18 cellular contexts compared by ENCODE assay signal in genomic region chr1:25669781-25670567, GRCh38. TPM values are rescaled to one million over a fixed set of nuclear protein-coding genes. Genes with fewer than 3 reads are reported as not detected.
A peak's percentile ranks its signal among the peaks of the same experiment; 100 is the strongest.
DNase-seq lines count a peak whose midpoint lies in the region; ATAC-seq and TF ChIP-seq lines count a peak whose summit lies in the region.
"Had no signal": no experiment of that assay in that cellular context is flagged by ENCODE, and none has a peak within 500 bp of the region (broad histone marks: within the 10 kb centered on the region; RNA-seq: fewer than 3 reads in every experiment).

No MANE protein-coding gene starts in this region.

- H3K9me3 ChIP-seq in CD4-positive, alpha-beta T cell (ENCODE audit: control insufficient read depth, low read length) = no peaks in the 10 kb centered on the region
- no peaks in the 10 kb centered on the region for H3K9me3 ChIP-seq in hepatocyte (ENCODE audit: low read depth)
- H3K9me3 ChIP-seq: A549 had no signal

- H4K20me1 ChIP-seq in hepatocyte (ENCODE audit: insufficient read depth, poor library complexity, severe bottlenecking) = no peaks in the 10 kb centered on the region

- no peak overlapping the region for H3K4me2 ChIP-seq in hepatocyte
- H3K4me2 ChIP-seq: A549 had no signal

- H3K4me3 ChIP-seq in hepatocyte = no peak overlapping the region
- H3K4me3 ChIP-seq: A549 had no signal

- no peak for ATAC-seq in CD4-positive, alpha-beta T cell (ENCODE audit: poor library complexity)
- no peak for ATAC-seq in GM19395 (IDR thresholded peaks at IDR 0.05; ENCODE audit: unreplicated experiment)
- ATAC-seq in HG02798 (IDR thresholded peaks at IDR 0.05; ENCODE audit: poor library complexity, unreplicated experiment) = no peak
- ATAC-seq: A549, PC-3 had no signal

- CTCF ChIA-PET in CD4-positive, alpha-beta T cell (lab: Charles Lee) = interaction anchor here (1.3 kb wide), 1 partner anchor 51 kb away, joined by 5 read pairs; no protein-coding TSS in a partner anchor

- intact Hi-C loops in CD4-positive, alpha-beta T cell (cut with DNase I, micrococcal nuclease) = loop anchor here (1.0 to 5.0 kb wide), 2 partner anchors 17 to 48 kb away; no protein-coding TSS in a partner anchor

- peaks cover 3% of the 10 kb centered on the region for H3K79me2 ChIP-seq in hepatocyte

- POLR2A ChIA-PET in CD4-positive, alpha-beta T cell (lab: Charles Lee) = interaction anchor here (0.6 to 2.5 kb wide), 7 partner anchors 9 to 105 kb away, joined by 3 to 16 read pairs (median 5); no protein-coding TSS in a partner anchor

- H3K9me2 ChIP-seq in hepatocyte (replicated peaks; ENCODE audit: insufficient read depth) = no peaks in the 10 kb centered on the region

- no peaks in the 10 kb centered on the region for H3K27me3 Mint-ChIP-seq in CD4-positive, alpha-beta T cell
- peaks cover 6% of the 10 kb centered on the region for H3K27me3 Mint-ChIP-seq in progenitor cell of endocrine pancreas
- H3K27me3 Mint-ChIP-seq: CD8-positive, alpha-beta memory T cell had no signal

- no peaks in the 10 kb centered on the region for H3K36me3 ChIP-seq in hepatocyte (replicated peaks; ENCODE audit: insufficient read depth, low read depth)

- H3K27ac Mint-ChIP-seq in CD4-positive, alpha-beta T cell = peak overlapping the region; percentile 96
- peak overlapping the region; percentile 14 for H3K27ac Mint-ChIP-seq in progenitor cell of endocrine pancreas
- H3K27ac Mint-ChIP-seq: HFFc6 had no signal

- H3K4me1 ChIP-seq in hepatocyte (ENCODE audit: insufficient read depth) = peaks cover 39% of the 10 kb centered on the region
- H3K4me1 ChIP-seq: A549 had no signal

- H3K9me3 Mint-ChIP-seq in CD4-positive, alpha-beta T cell = no peaks in the 10 kb centered on the region
- no peaks in the 10 kb centered on the region for H3K9me3 Mint-ChIP-seq in progenitor cell of endocrine pancreas (ENCODE audit: low read depth)
- H3K9me3 Mint-ChIP-seq: CD8-positive, alpha-beta memory T cell had no signal

- H3K27me3 ChIP-seq in CD4-positive, alpha-beta T cell (ENCODE audit: control insufficient read depth, insufficient read depth, low read length) = no peaks in the 10 kb centered on the region
- no peaks in the 10 kb centered on the region for H3K27me3 ChIP-seq in hepatocyte

- peak overlapping the region; percentile 21 for H3K4me3 Mint-ChIP-seq in CD4-positive, alpha-beta T cell
- H3K4me3 Mint-ChIP-seq in progenitor cell of endocrine pancreas (ENCODE audit: low read depth) = no peak overlapping the region
- H3K4me3 Mint-ChIP-seq: CD8-positive, alpha-beta memory T cell; HFFc6 had no signal

- WGBS in hepatocyte (ENCODE audit: low lambda C conversion rate, missing lambda C conversion rate) = 74% methylated on average over 4 of the region's 4 CpGs

- H3K27ac ChIP-seq in CD4-positive, alpha-beta T cell (ENCODE audit: low read depth, low read length) = no peak overlapping the region
- H3K27ac ChIP-seq in hepatocyte = peak overlapping the region; percentile 60
- H3K27ac ChIP-seq: A549 had no signal

- H2AFZ ChIP-seq in hepatocyte = no peak overlapping the region

- peaks cover 95% of the 10 kb centered on the region for H3K4me1 Mint-ChIP-seq in CD4-positive, alpha-beta T cell (ENCODE audit: low read depth)
- H3K4me1 Mint-ChIP-seq in progenitor cell of endocrine pancreas (ENCODE audit: low read depth) = peaks cover 9% of the 10 kb centered on the region

- TF ChIP-seq CTCF in CD4-positive, alpha-beta T cell (IDR thresholded peaks at IDR 0.05) = no peak
- no peak for TF ChIP-seq CTCF in hepatocyte (IDR thresholded peaks at IDR 0.05; ENCODE audit: poor library complexity)
- no peak for TF ChIP-seq CTCF in progenitor cell of endocrine pancreas (IDR thresholded peaks at IDR 0.05; ENCODE audit: unreplicated experiment)

- DNase-seq in CD4-positive, alpha-beta T cell = no peak
- DNase-seq in NCI-H82 treated with DMSO at 0.1 percent for 48 hours (lab: John Stamatoyannopoulos, UW; ENCODE audit: unreplicated experiment) (peak; percentile 55), hepatocyte (ENCODE audit: low spot score) (no peak), progenitor cell of endocrine pancreas (ENCODE audit: low spot score, unreplicated experiment) (no peak), SKM-1 (lab: John Stamatoyannopoulos, UW; ENCODE audit: unreplicated experiment) (no peak)
- DNase-seq: CD8-positive, alpha-beta memory T cell; H7; HFFc6; NCI-H1417; NCI-H187 treated with DMSO at 0.1 percent for 48 hours; NCI-H2227 treated with DMSO at 0.1 percent for 48 hours; NCI-H524; PC-3; RPMI8226; SHP77 treated with DMSO at 0.1 percent for 48 hours had no signal

- H3K36me3 Mint-ChIP-seq in CD4-positive, alpha-beta T cell (ENCODE audit: low read depth) = peaks cover 50% of the 10 kb centered on the region
- no peaks in the 10 kb centered on the region for H3K36me3 Mint-ChIP-seq in progenitor cell of endocrine pancreas (ENCODE audit: insufficient read depth)

RNA-seq across cellular contexts. Expression of gene MAN1C1, which starts 53.4 kb away (rescaled TPM):
- 10 to 100 TPM; 44.4 to 46.9 TPM for total RNA-seq in CD4-positive, alpha-beta T cell
- total RNA-seq in hepatocyte (19.9 and 20.6 TPM in 2 replicates), progenitor cell of endocrine pancreas (4.8 and 5.1 TPM in 2 replicates)
- polyA plus RNA-seq in hepatocyte = 24.6 and 29.3 TPM in 2 replicates
